Comparison of ENCODE assay signal across 1 cellular context in genomic region chr15:62066663-62067447, GRCh38.
TF ChIP-seq lines count a peak whose summit lies in the region.

A gene with protein sequence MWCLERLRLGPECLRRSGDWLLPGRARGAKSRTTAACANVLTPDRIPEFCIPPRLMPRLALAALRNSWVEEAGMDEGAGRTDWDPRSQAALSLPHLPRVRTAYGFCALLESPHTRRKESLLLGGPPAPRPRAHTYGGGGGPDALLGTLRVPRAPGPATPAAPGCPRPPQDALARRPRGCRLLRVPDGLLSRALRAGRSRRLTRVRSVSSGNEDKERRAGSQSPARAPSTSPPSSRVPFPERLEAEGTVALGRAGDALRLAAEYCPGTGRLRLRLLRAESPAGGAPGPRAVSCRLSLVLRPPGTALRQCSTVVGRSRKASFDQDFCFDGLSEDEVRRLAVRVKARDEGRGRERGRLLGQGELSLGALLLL (plus strand): TSS chr15:62066977. CDS start chr15:62067614, 637 bp downstream.

TF ChIP-seq in H1, 55 proteins besides CTCF, POLR2A, EP300 and RAD21 (continued from another document):
- TF ChIP-seq SIN3A (conservative IDR thresholded peaks at IDR 0.05 in 1 of 2, IDR thresholded peaks at IDR 0.05 in 1 of 2; ENCODE audit: low read depth in 1 of 2, low read length in 2 of 2), result peak; percentile 91 to 93
- TF ChIP-seq SIX5 (IDR thresholded peaks at IDR 0.05; ENCODE audit: low read depth, low read length), result peak; percentile 28; the same call in 1 of the 2 replicates
- peak; percentile 78 for TF ChIP-seq BACH1 (IDR thresholded peaks at IDR 0.05; ENCODE audit: low read length)
- peak; percentile 43; the same call in 1 of the 2 replicates for TF ChIP-seq USF2 (IDR thresholded peaks at IDR 0.05; ENCODE audit: low read length)
- TF ChIP-seq TEAD4 (IDR thresholded peaks at IDR 0.05; ENCODE audit: low read depth, low read length), result no peak
- TF ChIP-seq KDM1A (IDR thresholded peaks at IDR 0.05; ENCODE audit: borderline replicate concordance, low read length), result 0 out of 2 replicates have a peak, but pooled peaks have one; percentile 18
